ENCODE assay signal across 22 cellular contexts in the genomic region with DNA sequence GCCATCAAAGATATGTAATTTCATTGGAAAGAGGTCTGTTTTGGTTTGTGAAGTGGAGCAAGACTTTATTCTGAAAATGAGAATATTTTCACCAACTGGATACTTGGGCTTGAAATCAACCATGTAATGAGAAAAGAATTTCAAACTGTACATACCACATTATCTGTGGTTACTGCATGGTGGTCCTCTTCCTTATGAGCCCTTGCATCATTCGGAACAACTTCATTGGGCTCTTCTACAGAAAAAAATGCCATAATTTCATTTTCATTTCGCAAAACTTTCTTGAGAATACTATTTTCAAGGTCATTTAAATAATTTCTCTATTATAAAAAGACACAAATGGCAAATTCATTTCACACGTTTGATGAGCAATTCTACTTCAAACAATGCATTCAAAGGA.
"Had no signal": no experiment of that assay in that cellular context is flagged by ENCODE, and none has a peak within 500 bp of the region (broad histone marks: within the 10 kb centered on the region; RNA-seq: fewer than 3 reads in every experiment).

No MANE protein-coding gene starts in this region.

- H3K4me3 ChIP-seq: esophagus squamous epithelium, gastrocnemius medialis, hepatocyte, ovary, prostate gland, sigmoid colon, tibial nerve had no signal

- H3K79me2 ChIP-seq: hepatocyte had no signal

- H3K4me2 ChIP-seq: hepatocyte had no signal

- H3K27me3 ChIP-seq: esophagus squamous epithelium, gastrocnemius medialis, hepatocyte, ovary, sigmoid colon, tibial nerve had no signal

- H2AFZ ChIP-seq: hepatocyte had no signal

- H3K4me1 ChIP-seq: esophagus squamous epithelium, gastrocnemius medialis, prostate gland, sigmoid colon, tibial nerve had no signal

- H3K9me3 ChIP-seq: esophagus squamous epithelium, gastrocnemius medialis, ovary, prostate gland, sigmoid colon, tibial nerve had no signal

- H3K27ac ChIP-seq: epithelial cell of prostate, esophagus squamous epithelium, gastrocnemius medialis, hepatocyte, ovary, prostate gland, sigmoid colon, tibial nerve had no signal

- ATAC-seq: gastrocnemius medialis; naive thymus-derived CD4-positive, alpha-beta T cell; T-helper 17 cell had no signal

- DNase-seq: activated CD4-positive, alpha-beta memory T cell treated with anti-CD3 and anti-CD28 coated beads for 36 hours; activated CD4-positive, alpha-beta T cell treated with anti-CD3 and anti-CD28 coated beads, Interleukin-2, amount 10 ng/mL, durations not matched to agents 24 days and 14 days; activated CD4-positive, CD25-positive, alpha-beta regulatory T cell treated with anti-CD3 and anti-CD28 coated beads, Interleukin-2, amount 50 U/mL, for 72 hours; activated CD8-positive, alpha-beta memory T cell treated with anti-CD3 and anti-CD28 coated beads, Interleukin-2, amount 50 U/mL, for 4 hours; activated gamma-delta T cell; activated naive CD4-positive, alpha-beta T cell treated with anti-CD3 and anti-CD28 coated beads, Interleukin-2, amount 10 ng/mL, durations not matched to agents 7 days and 5 days; activated T-cell treated with anti-CD3 and anti-CD28 coated beads, Interleukin-2, amount 50 U/mL, for 1 hour; amygdala; effector CD8-positive, alpha-beta T cell; esophagus squamous epithelium; gastrocnemius medialis; immature natural killer cell; naive thymus-derived CD4-positive, alpha-beta T cell; ovary; sigmoid colon; stimulated activated CD4-positive, alpha-beta T cell treated with anti-CD3 and anti-CD28 coated beads, Interleukin-15, amount 100 ng/mL, for 24 hours; stimulated activated naive CD4-positive, alpha-beta T cell treated with Interleukin-2 at 50 U/mL for 16 hours; T-helper 17 cell had no signal

- H3K36me3 ChIP-seq: esophagus squamous epithelium, gastrocnemius medialis, ovary, prostate gland, sigmoid colon, tibial nerve had no signal
